ENCODE assay signal across 19 cellular contexts in the genomic region with DNA sequence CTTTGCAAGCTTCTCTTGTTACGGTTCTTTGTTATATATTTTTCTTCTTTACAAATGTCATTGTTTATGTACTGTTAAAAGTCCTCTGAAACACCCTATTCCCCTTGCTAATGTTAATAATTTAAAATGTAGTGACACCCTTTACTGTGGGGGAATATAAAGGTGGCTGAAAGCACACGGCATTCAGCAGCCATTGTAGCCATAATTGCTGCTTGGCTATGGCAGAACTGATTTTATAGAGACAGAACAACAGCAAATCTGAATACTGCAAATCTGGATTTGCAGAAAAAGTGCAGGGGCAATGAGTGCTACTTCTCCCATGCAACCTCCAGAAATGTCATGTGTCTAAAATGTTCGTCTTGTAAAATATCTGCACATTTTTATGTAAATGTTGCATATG.
"Had no signal": no experiment of that assay in that cellular context is flagged by ENCODE, and none has a peak within 500 bp of the region (broad histone marks: within the 10 kb centered on the region; RNA-seq: fewer than 3 reads in every experiment).

No MANE protein-coding gene starts in this region.

- H3K27ac ChIP-seq: breast epithelium, foreskin keratinocyte, parathyroid adenoma had no signal

- H2AFZ ChIP-seq: parathyroid adenoma had no signal

- DNase-seq: activated naive CD4-positive, alpha-beta T cell; activated naive CD8-positive, alpha-beta T cell treated with anti-CD3 and anti-CD28 coated beads, Interleukin-2, amount 50 U/mL, for 24 hours; activated T-cell treated with anti-CD3 and anti-CD28 coated beads for 4 hours; aorta; cerebellar nuclear complex; effector memory CD4-positive, alpha-beta T cell; foreskin keratinocyte; glutamatergic neuron; left colon; midbrain; sigmoid colon; stimulated activated CD4-positive, alpha-beta T cell treated with anti-CD3 and anti-CD28 coated beads, Interleukin-1b, Interleukin-23, amount 100 ng/mL, for 48 hours; stimulated activated naive CD8-positive, alpha-beta T cell treated with anti-CD3 and anti-CD28 coated beads, Interleukin-15, amount 100 ng/mL, for 72 hours; T-helper 9 cell had no signal

- H3K9me3 ChIP-seq: breast epithelium, sigmoid colon, thoracic aorta had no signal

- H3K4me1 ChIP-seq: parathyroid adenoma had no signal

- H3K36me3 ChIP-seq: breast epithelium, sigmoid colon, thoracic aorta had no signal

- H3K27me3 ChIP-seq: breast epithelium, foreskin keratinocyte, sigmoid colon had no signal

- ATAC-seq: activated CD4-positive, CD25-positive, alpha-beta regulatory T cell treated with anti-CD3 and anti-CD28 coated beads, Interleukin-2, amount 50 U/mL, for 24 hours; activated naive CD8-positive, alpha-beta T cell treated with anti-CD3 and anti-CD28 coated beads, Interleukin-2, amount 50 U/mL, for 24 hours; foreskin keratinocyte; left colon; stimulated activated naive CD8-positive, alpha-beta T cell treated with anti-CD3 and anti-CD28 coated beads, Interleukin-15, amount 100 ng/mL, for 72 hours had no signal

- H3K4me3 ChIP-seq: breast epithelium, lung, sigmoid colon, thoracic aorta had no signal

- H3K9ac ChIP-seq: parathyroid adenoma had no signal
